ENCODE assay signal across 14 cellular contexts in genomic region chr7:16466087-16466472, GRCh38. TPM values are rescaled to one million over a fixed set of nuclear protein-coding genes. Genes with fewer than 3 reads are reported as not detected.
DNase-seq lines count a peak whose midpoint lies in the region; ATAC-seq, FAIRE-seq and TF ChIP-seq lines count a peak whose summit lies in the region.
"Had no signal": no experiment of that assay in that cellular context is flagged by ENCODE, and none has a peak within 500 bp of the region (broad histone marks: within the 10 kb centered on the region; RNA-seq: fewer than 3 reads in every experiment).

No MANE protein-coding gene starts in this region.

- no peaks in the 10 kb centered on the region for H3K9me3 ChIP-seq in ES-I3 (ENCODE audit: control insufficient read depth, insufficient read depth, low read length)
- H3K9me3 ChIP-seq in kidney (ENCODE audit: control insufficient read depth in 1 of 2, low read length in 2 of 2) = no peaks in the 10 kb centered on the region
- H3K9me3 ChIP-seq: thyroid gland had no signal

- TF ChIP-seq CTCF in astrocyte of the cerebellum (IDR thresholded peaks at IDR 0.05; ENCODE audit: low read depth, low read length, missing control alignments) (no peak), kidney (IDR thresholded peaks at IDR 0.05; ENCODE audit: borderline replicate concordance, extremely low read depth, insufficient read depth) (no peak), retinal pigment epithelial cell (conservative IDR thresholded peaks at IDR 0.05; ENCODE audit: low read depth, low read length) (no peak)

- no peaks in the 10 kb centered on the region for H3K36me3 ChIP-seq in ES-I3 (ENCODE audit: insufficient read depth, low read length)
- no peaks in the 10 kb centered on the region for H3K36me3 ChIP-seq in kidney (ENCODE audit: control insufficient read depth in 1 of 2, insufficient read depth in 2 of 2, low read length in 2 of 2)
- H3K36me3 ChIP-seq: thyroid gland had no signal

- intact Hi-C loops in kidney (cut with DNase I) = no loop called here

- in situ Hi-C loops in astrocyte of the cerebellum (cut with HindIII; ENCODE audit: low sequenced_read_pairs) = no loop called here

- H3K4me3 ChIP-seq in astrocyte of the cerebellum (ENCODE audit: low read depth, low read length) = peak overlapping the region; percentile 8
- H3K4me3 ChIP-seq in kidney (ENCODE audit: low read length in 2 of 2) = peak overlapping the region; percentile 65 to 67
- H3K4me3 ChIP-seq in retinal pigment epithelial cell (ENCODE audit: low read length) = peak overlapping the region; percentile 47
- H3K4me3 ChIP-seq: thyroid gland had no signal

- peak overlapping the region; percentile 28; the same call in 1 of the 2 replicates for H3K9ac ChIP-seq in ES-I3 (ENCODE audit: low read depth, low read length)
- H3K9ac ChIP-seq in kidney (ENCODE audit: low read length in 2 of 2) = peak overlapping the region in 1 of 2 donors; percentile 49

- peak overlapping the region in 1 of 2 donors; percentile 35 for H3K27ac ChIP-seq in kidney (ENCODE audit: low read depth in 2 of 2, low read length in 2 of 2)

- H3K4me1 ChIP-seq in ES-I3 (ENCODE audit: insufficient read depth, low read length) = peaks cover 15% of the 10 kb centered on the region; the same call in 1 of the 2 replicates
- peaks cover 0 to 3% of the 10 kb centered on the region in 2 donors for H3K4me1 ChIP-seq in kidney (ENCODE audit: control insufficient read depth in 1 of 2, insufficient read depth in 1 of 2, low read depth in 1 of 2, low read length in 2 of 2)

- DNase-seq in astrocyte of the cerebellum (ENCODE audit: low read depth) = no peak
- DNase-seq in kidney = no peak
- DNase-seq in retinal pigment epithelial cell (ENCODE audit: low read depth) = no peak
- DNase-seq in activated CD4-positive, CD25-positive, alpha-beta regulatory T cell treated with anti-CD3 and anti-CD28 coated beads, Interleukin-2, amount 50 U/mL, for 72 hours = no peak
- DNase-seq in activated CD4-positive, alpha-beta T cell treated with anti-CD3 and anti-CD28 coated beads, Interleukin-2, amount 50 U/mL, for 1 hour = no peak
- DNase-seq: activated CD4-positive, alpha-beta T cell treated with anti-CD3 and anti-CD28 coated beads, Interleukin-2, amount 50 U/mL, for 48 hours; NCI-H1105 treated with DMSO at 0.1 percent for 48 hours; nucleus accumbens; T-cell; thyroid gland had no signal

- peak; percentile 33 for FAIRE-seq in kidney (lab: Jason Lieb, UNC)

- ATAC-seq in GM18520 (IDR thresholded peaks at IDR 0.05; ENCODE audit: unreplicated experiment) (no peak), HG03457 (IDR thresholded peaks at IDR 0.05; ENCODE audit: unreplicated experiment) (no peak)
- ATAC-seq: activated naive CD4-positive, alpha-beta T cell treated with anti-CD3 and anti-CD28 coated beads, Interleukin-2, amount 50 U/mL, for 72 hours; T-cell had no signal

RNA-seq across cellular contexts. Expression of gene SOSTDC1, which starts 0.5 kb away (rescaled TPM):
- total RNA-seq in kidney = 13.4 TPM
- polyA plus RNA-seq in kidney (ENCODE audit: insufficient read depth, low read depth, low replicate concordance) = 13.3 TPM
- total RNA-seq: activated naive CD4-positive, alpha-beta T cell treated with anti-CD3 and anti-CD28 coated beads, Interleukin-2, amount 50 U/mL, for 72 hours; T-cell had no signal

RNA-seq across cellular contexts. Expression of gene CRPPA, which starts 44.7 kb away (rescaled TPM):
- 5.9 TPM for total RNA-seq in kidney
- polyA plus RNA-seq in kidney (ENCODE audit: insufficient read depth, low read depth, low replicate concordance) = 2.0 TPM

Comparison
In these comparisons a context has a peak if more than half of its experiments do, and no peak if none do; other contexts are left out.
1. H3K4me3 ChIP-seq: peak in every context shown above with its lines; median percentile 66 in kidney; 47 in retinal pigment epithelial cell; 8 in astrocyte of the cerebellum.